In the genomic region with DNA sequence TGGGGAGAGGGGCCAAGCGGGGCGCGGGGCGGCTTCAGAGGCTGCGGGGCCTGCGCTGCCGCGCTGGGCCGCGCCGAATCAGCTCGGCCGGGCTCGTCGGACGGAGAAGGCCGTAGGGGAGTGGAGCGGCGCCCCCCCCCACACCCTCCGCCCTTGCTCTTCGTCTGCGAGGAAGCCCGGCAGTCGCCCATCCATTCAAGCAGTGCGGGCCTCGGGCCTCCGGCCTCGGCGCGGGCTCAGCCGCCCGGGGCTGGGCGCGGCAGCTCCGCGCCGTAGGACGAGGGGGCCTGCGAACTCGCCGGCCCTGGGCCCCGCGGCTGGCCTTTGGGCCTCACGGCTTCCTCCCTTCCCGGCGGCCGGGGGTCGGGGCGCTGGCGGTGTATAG, we compare ENCODE assay signal across 7 cellular contexts. TPM values are rescaled to one million over a fixed set of nuclear protein-coding genes. Genes with fewer than 3 reads are reported as not detected.
DNase-seq lines count a peak whose midpoint lies in the region; ATAC-seq, FAIRE-seq and TF ChIP-seq lines count a peak whose summit lies in the region.

No MANE protein-coding gene starts in this region.

- TF ChIP-seq CTCF in keratinocyte (optimal IDR thresholded peaks at IDR 0.05 in 1 of 3, IDR thresholded peaks at IDR 0.05 in 1 of 3, conservative IDR thresholded peaks at IDR 0.05 in 1 of 3; ENCODE audit: extremely low read depth in 1 of 3, insufficient read depth in 2 of 3, low read length in 3 of 3), result no peak
- TF ChIP-seq CTCF in suprapubic skin (IDR thresholded peaks at IDR 0.05), result no peak

- H3K36me3 ChIP-seq in keratinocyte (ENCODE audit: control insufficient read depth in 2 of 2, extremely low read depth in 1 of 2, insufficient read depth in 2 of 2, low read length in 2 of 2) (peaks cover under 1 to 28% of the 10 kb centered on the region in 2 experiments), suprapubic skin (peaks cover 9% of the 10 kb centered on the region)

- no peak for FAIRE-seq in keratinocyte (lab: Jason Lieb, UNC)

- peak in 1 of 2 donors; percentile 24 for TF ChIP-seq POLR2A in suprapubic skin (IDR thresholded peaks at IDR 0.05)

- 1% methylated on average over 8 of the region's 50 CpGs for WGBS in suprapubic skin

- H4K20me1 ChIP-seq in keratinocyte (ENCODE audit: control insufficient read depth, extremely low read depth, insufficient read depth, low read length), result peaks cover 16% of the 10 kb centered on the region

- peak overlapping the region; percentile 67 to 97 (median 87) for H3K4me3 ChIP-seq in keratinocyte (ENCODE audit: control insufficient read depth in 2 of 3, extremely low read depth in 1 of 3, insufficient read depth in 2 of 3, low read depth in 1 of 3, low read length in 3 of 3)
- H3K4me3 ChIP-seq in suprapubic skin, result peak overlapping the region; percentile 74

- DNase-seq in activated naive CD4-positive, alpha-beta T cell treated with anti-CD3 and anti-CD28 coated beads, Interleukin-2, amount 50 U/mL, for 72 hours (ENCODE audit: low spot score in 2 of 2), result no peak
- no peak for DNase-seq in keratinocyte (ENCODE audit: low read depth, low spot score)
- no peak for DNase-seq in suprapubic skin (ENCODE audit: low spot score in 2 of 2)
- no peak for DNase-seq in iPS-NIHi7 (ENCODE audit: extremely low spot score)
- no peak for DNase-seq in DMS114 treated with DMSO at 0.1 percent for 48 hours (lab: John Stamatoyannopoulos, UW; ENCODE audit: unreplicated experiment)

- no peaks in the 10 kb centered on the region for H3K9me1 ChIP-seq in keratinocyte (ENCODE audit: control insufficient read depth, extremely low read depth, insufficient read depth, low read length)

- dilution Hi-C loops in keratinocyte (cut with MboI; ENCODE audit: extremely low pct_ligation_motif_present, low sequenced_read_pairs), result no loop called here

- H3K9me3 Mint-ChIP-seq in activated naive CD4-positive, alpha-beta T cell treated with anti-CD3 and anti-CD28 coated beads, Interleukin-2, amount 50 U/mL, for 72 hours, result no peaks in the 10 kb centered on the region

- peak overlapping the region; percentile 90 for H3K9ac ChIP-seq in keratinocyte (ENCODE audit: control insufficient read depth, extremely low read depth, insufficient read depth, low read length)

- H2AFZ ChIP-seq in keratinocyte (ENCODE audit: control insufficient read depth, low read length), result no peak overlapping the region

- H3K27ac Mint-ChIP-seq in activated naive CD4-positive, alpha-beta T cell treated with anti-CD3 and anti-CD28 coated beads, Interleukin-2, amount 50 U/mL, for 72 hours, result peak overlapping the region; percentile 93 to 98

- H3K4me1 ChIP-seq in keratinocyte (ENCODE audit: control insufficient read depth, extremely low read depth, insufficient read depth, low read length) (peaks cover 38% of the 10 kb centered on the region), suprapubic skin (peaks cover 47% of the 10 kb centered on the region)

- H3K27me3 ChIP-seq in keratinocyte (ENCODE audit: control insufficient read depth, extremely low read depth, insufficient read depth, low read length) (no peaks in the 10 kb centered on the region), suprapubic skin (no peaks in the 10 kb centered on the region)

- peak; percentile 10 for ATAC-seq in GM19328 (IDR thresholded peaks at IDR 0.05; ENCODE audit: unreplicated experiment)
- ATAC-seq in HG03045 (IDR thresholded peaks at IDR 0.05; ENCODE audit: unreplicated experiment), result peak; percentile 15
- peak in 1 of 2 donors; percentile 13 for ATAC-seq in activated naive CD4-positive, alpha-beta T cell treated with anti-CD3 and anti-CD28 coated beads, Interleukin-2, amount 50 U/mL, for 72 hours

- peaks cover 51% of the 10 kb centered on the region for H3K79me2 ChIP-seq in keratinocyte (ENCODE audit: control insufficient read depth, insufficient read depth, low read length)

- H3K27ac ChIP-seq in keratinocyte (ENCODE audit: control insufficient read depth, insufficient read depth, low read length) (peak overlapping the region; percentile 85), suprapubic skin (peak overlapping the region; percentile 94)

- peak overlapping the region; percentile 99 for H3K4me2 ChIP-seq in keratinocyte (ENCODE audit: control insufficient read depth, extremely low read depth, insufficient read depth, low read depth, low read length)

- no peak for TF ChIP-seq EP300 in suprapubic skin (IDR thresholded peaks at IDR 0.05)

- H3K9me3 ChIP-seq in keratinocyte (ENCODE audit: control insufficient read depth, low read depth, low read length) (no peaks in the 10 kb centered on the region), suprapubic skin (no peaks in the 10 kb centered on the region)

- peaks cover 18 to 23% of the 10 kb centered on the region in 2 donors for H3K36me3 Mint-ChIP-seq in activated naive CD4-positive, alpha-beta T cell treated with anti-CD3 and anti-CD28 coated beads, Interleukin-2, amount 50 U/mL, for 72 hours

RNA-seq across cellular contexts. Expression of a gene that starts 0.6 kb away (rescaled TPM):
- total RNA-seq in activated naive CD4-positive, alpha-beta T cell treated with anti-CD3 and anti-CD28 coated beads, Interleukin-2, amount 50 U/mL, for 72 hours, result 10 to 100 TPM; 72.8 to 92.9 TPM
- polyA plus RNA-seq in keratinocyte, result 21.3 to 81.1 TPM (median 43.3 TPM) in 3 replicates
- 29.9 TPM for polyA plus RNA-seq in keratinocyte (2011; ENCODE audit: low read depth)
- 37.8 and 40.3 TPM in 2 replicates for polyA plus RNA-seq in keratinocyte (2011; cell fraction: cytosol; rRNA removed)
- polyA plus RNA-seq in keratinocyte (2011; cell fraction: nucleus; rRNA removed), result 92.6 and 107 TPM in 2 replicates
- 26.6 and 60.1 TPM in 2 replicates for polyA plus RNA-seq in keratinocyte (2012; ENCODE audit: low replicate concordance)
- 25.6 to 75.7 TPM (median 39.7 TPM) in 3 replicates for polyA minus RNA-seq in keratinocyte
- 19.2 TPM for polyA minus RNA-seq in keratinocyte (2011; cell fraction: cytosol; rRNA and poly(A)+ RNA removed)
- polyA minus RNA-seq in keratinocyte (2011; cell fraction: nucleus; rRNA and poly(A)+ RNA removed), result 42.5 and 79.0 TPM in 2 replicates
- total RNA-seq in suprapubic skin, result 10 to 100 TPM; 15.9 to 23.6 (median 20.0) TPM

RNA-seq across cellular contexts. Expression of a gene that starts 41.5 kb away (rescaled TPM):
- under 1 TPM; 0.11 to 0.39 TPM for total RNA-seq in activated naive CD4-positive, alpha-beta T cell treated with anti-CD3 and anti-CD28 coated beads, Interleukin-2, amount 50 U/mL, for 72 hours
- polyA plus RNA-seq in keratinocyte, result 0.04 TPM in 1 of 3 replicates, not detected in the others
- not detected for polyA plus RNA-seq in keratinocyte (2011; ENCODE audit: low read depth)
- not detected in 2 replicates for polyA plus RNA-seq in keratinocyte (2011; cell fraction: cytosol; rRNA removed)
- 0.04 and 0.12 TPM in 2 replicates for polyA plus RNA-seq in keratinocyte (2011; cell fraction: nucleus; rRNA removed)
- polyA plus RNA-seq in keratinocyte (2012; ENCODE audit: low replicate concordance), result 0.40 and 0.54 TPM in 2 replicates
- 0.07 to 0.16 TPM in 2 of 3 replicates, not detected in the other for polyA minus RNA-seq in keratinocyte
- polyA minus RNA-seq in keratinocyte (2011; cell fraction: cytosol; rRNA and poly(A)+ RNA removed), result not detected
- polyA minus RNA-seq in keratinocyte (2011; cell fraction: nucleus; rRNA and poly(A)+ RNA removed), result 0.31 and 0.32 TPM in 2 replicates
- total RNA-seq in suprapubic skin, result under 1 TPM in 3 of 4 donors, not detected in 1; 0.42 to 0.97 (median 0.60) TPM
